15 cellular contexts compared by ENCODE assay signal in the genomic region with DNA sequence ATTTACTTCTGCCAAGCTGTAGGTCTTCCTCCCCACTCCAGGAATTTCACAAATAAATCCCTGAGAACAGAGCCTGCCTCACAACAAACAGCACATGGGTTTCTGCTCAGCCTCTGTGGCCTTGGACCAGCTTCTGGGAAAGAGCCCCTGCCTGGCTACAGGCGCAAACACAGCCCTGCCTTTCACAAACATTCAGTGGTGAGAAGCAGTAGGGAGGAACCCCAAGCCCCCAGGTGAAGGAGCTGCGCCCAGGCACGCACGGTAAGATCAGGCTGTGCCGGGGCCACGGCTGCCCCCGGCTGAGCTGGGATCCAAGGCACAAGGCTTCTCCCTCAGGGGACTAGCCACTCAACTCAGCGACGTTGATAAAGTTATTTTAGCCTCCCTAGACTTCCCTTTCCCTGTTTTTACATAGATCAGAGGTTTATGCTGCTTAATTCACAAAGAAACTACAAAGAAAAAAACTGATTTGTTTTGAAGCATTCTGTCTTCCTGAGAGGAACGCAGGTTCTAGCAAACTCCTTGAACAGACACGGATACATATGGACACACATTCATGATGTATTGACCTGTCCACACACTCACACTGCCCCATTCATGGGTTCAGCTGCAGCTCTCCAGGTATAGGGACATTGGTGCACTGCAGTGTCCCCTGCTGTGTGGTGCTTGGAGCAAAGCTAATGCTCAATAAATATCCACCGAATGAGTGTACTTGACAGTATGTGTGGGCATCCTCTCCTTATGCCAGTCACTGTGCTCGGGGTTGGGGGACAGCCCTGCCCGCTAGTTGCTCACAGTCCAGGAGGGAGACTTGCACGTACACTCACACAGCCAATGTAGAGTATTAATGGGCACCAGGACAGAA. TPM values are rescaled to one million over a fixed set of nuclear protein-coding genes. Genes with fewer than 3 reads are reported as not detected.
DNase-seq lines count a peak whose midpoint lies in the region; ATAC-seq and TF ChIP-seq lines count a peak whose summit lies in the region.
"Had no signal": no experiment of that assay in that cellular context is flagged by ENCODE, and none has a peak within 500 bp of the region (broad histone marks: within the 10 kb centered on the region; RNA-seq: fewer than 3 reads in every experiment).

No MANE protein-coding gene starts in this region.

- peak overlapping the region; percentile 67 for H3K27ac Mint-ChIP-seq in endodermal cell
- H3K27ac Mint-ChIP-seq: activated B cell treated with CpG ODN at 0.5 μM for 24 hours; CD8-positive, alpha-beta memory T cell had no signal

- DNase-seq in NCI-H345 (lab: John Stamatoyannopoulos, UW) (peak; percentile 20), NCI-H345 treated with DMSO at 0.1 percent for 48 hours (lab: John Stamatoyannopoulos, UW; ENCODE audit: unreplicated experiment) (no peak), endodermal cell (peak; percentile 72), ureter (ENCODE audit: low spot score) (peak; percentile 57), erythroblast (lab: John Stamatoyannopoulos, UW) (no peak), T1000 (lab: John Stamatoyannopoulos, UW) (no peak)
- DNase-seq: activated B cell treated with CpG ODN at 0.5 μM for 24 hours; activated gamma-delta T cell treated with Interleukin-2 at 50 U/mL for 16 hours; CD8-positive, alpha-beta memory T cell; effector memory CD4-positive, alpha-beta T cell; NCI-H446; stimulated activated CD4-positive, alpha-beta T cell treated with anti-CD3 and anti-CD28 coated beads, Interleukin-4, amount 100 ng/mL, for 1 hour had no signal

- peaks cover 5% of the 10 kb centered on the region for H3K27me3 Mint-ChIP-seq in endodermal cell (ENCODE audit: insufficient read depth)

- TF ChIP-seq CTCF in endodermal cell (conservative IDR thresholded peaks at IDR 0.05) = no peak

- no peak for ATAC-seq in HG03457 (IDR thresholded peaks at IDR 0.05; ENCODE audit: unreplicated experiment)
- ATAC-seq: A549 had no signal

- H3K36me3 Mint-ChIP-seq in endodermal cell (ENCODE audit: low read depth) = no peaks in the 10 kb centered on the region
- H3K36me3 Mint-ChIP-seq: CD8-positive, alpha-beta memory T cell had no signal

- H3K4me3 Mint-ChIP-seq in endodermal cell = no peak overlapping the region
- H3K4me3 Mint-ChIP-seq: activated B cell treated with CpG ODN at 0.5 μM for 24 hours; CD8-positive, alpha-beta memory T cell had no signal

- H3K9me3 ChIP-seq in endodermal cell (ENCODE audit: control insufficient read depth, low read length) (no peaks in the 10 kb centered on the region), mucosa of stomach (ENCODE audit: control insufficient read depth, low read length) (no peaks in the 10 kb centered on the region)
- H3K9me3 ChIP-seq: A549 had no signal

- H3K4me1 Mint-ChIP-seq in endodermal cell = peaks cover 28% of the 10 kb centered on the region
- H3K4me1 Mint-ChIP-seq: activated B cell treated with CpG ODN at 0.5 μM for 24 hours; CD8-positive, alpha-beta memory T cell had no signal

- H3K36me3 ChIP-seq in endodermal cell (ENCODE audit: control insufficient read depth, insufficient read depth, low read length) (no peaks in the 10 kb centered on the region), mucosa of stomach (ENCODE audit: control insufficient read depth, insufficient read depth, low read length) (no peaks in the 10 kb centered on the region)

- no peaks in the 10 kb centered on the region for H3K27me3 ChIP-seq in endodermal cell (ENCODE audit: control insufficient read depth, insufficient read depth, low read length, poor library complexity, severe bottlenecking)
- no peaks in the 10 kb centered on the region for H3K27me3 ChIP-seq in mucosa of stomach (ENCODE audit: control insufficient read depth, insufficient read depth, low read length)

- WGBS in endodermal cell (ENCODE audit: insufficient coverage in 1 of 2, insufficient read length in 1 of 2), 2 experiments = 85% methylated on average over 13 to 15 of the region's 15 CpGs

- no peak for TF ChIP-seq POLR2A in erythroblast (IDR thresholded peaks at IDR 0.05; ENCODE audit: low read length)

- H3K4me1 ChIP-seq in endodermal cell (ENCODE audit: control insufficient read depth, insufficient read depth, low read length) = no peaks in the 10 kb centered on the region
- peaks cover 52% of the 10 kb centered on the region for H3K4me1 ChIP-seq in mucosa of stomach (ENCODE audit: control insufficient read depth, insufficient read depth, low read length)

- no peak overlapping the region for H3K4me3 ChIP-seq in endodermal cell (ENCODE audit: low read length)
- H3K4me3 ChIP-seq in mucosa of stomach (ENCODE audit: low read length) = no peak overlapping the region
- H3K4me3 ChIP-seq: A549 had no signal

- H3K9me3 Mint-ChIP-seq in endodermal cell = no peaks in the 10 kb centered on the region
- H3K9me3 Mint-ChIP-seq: activated B cell treated with CpG ODN at 0.5 μM for 24 hours; CD8-positive, alpha-beta memory T cell had no signal

- H3K27ac ChIP-seq in endodermal cell (ENCODE audit: low read depth, low read length) = no peak overlapping the region

- H3K9ac ChIP-seq in endodermal cell (ENCODE audit: extremely low read depth, low read length, poor library complexity, severe bottlenecking) = no peak overlapping the region
- H3K9ac ChIP-seq in mucosa of stomach (ENCODE audit: low read length) = peak overlapping the region; percentile 53

RNA-seq across cellular contexts. Expression of a gene that starts 25.5 kb away (rescaled TPM):
- total RNA-seq in endodermal cell (10 to 100 TPM in 1 of 2 donors, 1 to 10 TPM in 1; 2.1 to 17.5 TPM), ureter (230 TPM)
- polyA plus RNA-seq in endodermal cell (2013, experiment 1 of 2) = 63.6 TPM
- 67.6 TPM for polyA plus RNA-seq in endodermal cell (2013, experiment 2 of 2)
- total RNA-seq: CD8-positive, alpha-beta memory T cell had no signal
- polyA plus RNA-seq: CD8-positive, alpha-beta memory T cell had no signal

Comparison
In these comparisons a context has a peak if more than half of its experiments do, and no peak if none do; other contexts are left out.
1. DNase-seq: peak in NCI-H345 (single experiment), endodermal cell (single experiment) and ureter (single experiment); none in NCI-H345 treated with DMSO at 0.1 percent for 48 hours (single experiment), erythroblast (0 of 2) and T1000 (single experiment).
2. RNA of a gene that starts 25.5 kb away (total RNA-seq): 230 TPM in ureter (single experiment); 2.1 to 17.5 TPM in endodermal cell; every median in the first group is over 10 times any median in the second.